ENCODE assay signal across 1 cellular context in genomic region chr6:48765352-48765961, GRCh38.
TF ChIP-seq lines count a peak whose summit lies in the region.

No MANE protein-coding gene starts in this region.

TF ChIP-seq in H1, 55 proteins besides CTCF, POLR2A, EP300 and RAD21 (continued from another document):
- peak; percentile 36 for TF ChIP-seq CHD7 (IDR thresholded peaks at IDR 0.05; ENCODE audit: insufficient replicate concordance, low read length)
